Comparison of ENCODE assay signal across 17 cellular contexts in the genomic region with DNA sequence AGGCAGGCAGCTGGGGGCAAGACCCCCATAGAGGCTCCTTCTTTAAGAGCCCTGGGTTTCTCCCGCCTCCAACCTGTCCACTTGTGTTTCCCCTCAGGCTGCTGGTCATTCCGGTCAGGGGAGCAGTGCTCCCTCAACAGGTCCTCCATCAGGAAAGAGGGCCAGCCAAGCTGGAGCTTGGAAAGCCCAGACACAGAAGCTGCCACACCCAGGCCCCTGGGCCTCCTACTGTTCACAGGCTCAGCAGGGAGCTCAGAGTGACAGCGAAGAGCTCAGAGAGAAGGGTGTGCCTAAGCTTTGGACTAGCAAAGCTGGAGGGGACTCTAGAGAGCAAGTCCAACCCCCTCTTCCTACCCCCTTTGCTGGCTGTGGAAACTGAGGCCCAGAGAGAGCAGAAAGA. TPM values are rescaled to one million over a fixed set of nuclear protein-coding genes. Genes with fewer than 3 reads are reported as not detected.
"Had no signal": no experiment of that assay in that cellular context is flagged by ENCODE, and none has a peak within 500 bp of the region (broad histone marks: within the 10 kb centered on the region; RNA-seq: fewer than 3 reads in every experiment).

No MANE protein-coding gene starts in this region.

- H3K4me3 ChIP-seq: heart left ventricle, lung, ovary, uterus had no signal

- H3K27ac ChIP-seq: heart left ventricle, ovary, uterus had no signal

- ATAC-seq: activated CD4-positive, CD25-positive, alpha-beta regulatory T cell treated with anti-CD3 and anti-CD28 coated beads, Interleukin-2, amount 50 U/mL, for 24 hours; heart left ventricle; left cardiac atrium; sciatic nerve had no signal

- DNase-seq: activated CD4-positive, alpha-beta T cell treated with anti-CD3 and anti-CD28 coated beads, Interleukin-2, amount 50 U/mL, for 1 hour; activated CD8-positive, alpha-beta memory T cell treated with anti-CD3 and anti-CD28 coated beads for 24 hours; activated naive CD8-positive, alpha-beta T cell treated with anti-CD3 and anti-CD28 coated beads for 36 hours; amygdala; effector memory CD4-positive, alpha-beta T cell; heart left ventricle; left cardiac atrium; ovary; stimulated activated CD4-positive, alpha-beta T cell treated with anti-CD3 and anti-CD28 coated beads, Interleukin-1b, Interleukin-23, amount 100 ng/mL, for 48 hours; uterus had no signal

RNA-seq across cellular contexts. Expression of gene CDCP2, which starts 10.3 kb away (rescaled TPM):
- total RNA-seq: activated naive CD8-positive, alpha-beta T cell treated with anti-CD3 and anti-CD28 coated beads for 36 hours; activated T-helper 1 cell treated with anti-CD3 and anti-CD28 coated beads, Interleukin-12 subunit alpha, Interleukin-12 subunit beta, Interleukin-2, Interleukin-4 antibody, amounts not matched to agents 30 ng/mL and 10 ng/mL and 1 ng/mL, durations not matched to agents 14 hours and 24 hours and 36 hours; frontal cortex; left cardiac atrium; mesothelial cell of epicardium; neural crest cell had no signal
